In the genomic region with DNA sequence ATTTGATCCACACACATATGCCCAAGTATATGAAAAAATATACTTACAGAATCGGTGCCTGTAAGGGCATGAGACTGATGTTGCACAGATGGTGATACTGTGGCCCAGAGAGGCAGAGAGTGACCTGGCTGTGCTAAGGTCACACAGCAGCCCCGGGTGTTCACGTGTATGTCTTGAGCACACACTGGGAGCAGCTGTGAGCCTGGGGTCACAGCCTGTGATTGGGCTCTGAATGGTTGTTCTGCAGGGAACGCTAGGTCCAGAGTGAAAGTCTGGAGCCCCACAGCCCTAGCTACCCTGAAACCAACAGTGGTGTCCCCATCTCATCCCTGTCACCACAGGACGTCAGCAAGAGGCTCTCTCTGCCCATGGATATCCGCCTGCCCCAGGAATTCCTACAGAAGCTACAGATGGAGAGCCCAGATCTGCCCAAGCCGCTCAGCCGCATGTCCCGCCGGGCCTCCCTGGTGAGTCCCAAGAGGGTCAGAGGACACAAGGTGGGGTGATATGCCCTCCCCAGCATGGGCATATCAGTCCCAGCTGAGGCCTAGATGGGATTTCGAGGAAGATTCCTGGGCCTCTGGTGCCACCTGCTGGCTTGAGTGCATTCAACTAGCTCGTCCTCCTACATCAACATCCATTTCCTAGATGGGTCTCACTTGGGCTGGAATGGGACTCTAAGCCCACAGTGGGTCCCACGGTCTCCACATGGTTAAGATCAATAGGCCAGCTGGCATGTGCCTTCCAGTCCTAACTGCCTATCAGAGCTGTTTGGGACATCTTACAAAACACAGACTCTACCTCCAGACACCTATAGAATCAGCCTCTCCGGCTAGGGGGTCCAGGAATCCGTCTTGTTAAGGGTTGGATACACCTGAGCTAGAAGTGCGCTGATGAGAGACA, we compare ENCODE assay signal across 8 cellular contexts. TPM values are rescaled to one million over a fixed set of nuclear protein-coding genes. Genes with fewer than 3 reads are reported as not detected.
A peak's percentile ranks its signal among the peaks of the same experiment; 100 is the strongest.
DNase-seq lines count a peak whose midpoint lies in the region; ATAC-seq, FAIRE-seq and TF ChIP-seq lines count a peak whose summit lies in the region.

No MANE protein-coding gene starts in this region.

- H3K27ac ChIP-seq in PC-3 (ENCODE audit: low read length) (no peak overlapping the region), esophagus muscularis mucosa (replicated peaks in 1 of 4) (no peak overlapping the region)

- no peak overlapping the region for H3K9ac ChIP-seq in PC-3 (ENCODE audit: low read length)

- BruUV-seq in PC-3 (replicated peaks; lab: Mats Ljungman, UMichigan), result no TSS peak

- H3K9me2 ChIP-seq in PC-3 (replicated peaks; ENCODE audit: low read length), result no peaks in the 10 kb centered on the region

- WGBS in esophagus muscularis mucosa, result 42% methylated on average over 10 of the region's 16 CpGs

- H3K36me3 ChIP-seq in PC-3 (ENCODE audit: low read depth, low read length), result no peaks in the 10 kb centered on the region
- H3K36me3 ChIP-seq in esophagus muscularis mucosa, result peaks cover 0 to 32% (median 7%) of the 10 kb centered on the region in 4 donors

- no peak overlapping the region for H3K4me2 ChIP-seq in PC-3 (ENCODE audit: low read length)

- H3K4me3 Mint-ChIP-seq in natural killer cell treated with Interleukin-12 subunit alpha and Interleukin-12 subunit beta and Interleukin-15 and Interleukin-18, amount 100 ng/mL, for 72 hours, result no peak overlapping the region

- H3K27ac Mint-ChIP-seq in natural killer cell treated with Interleukin-12 subunit alpha and Interleukin-12 subunit beta and Interleukin-15 and Interleukin-18, amount 100 ng/mL, for 72 hours, result no peak overlapping the region

- DNase-seq in D721Med (ENCODE audit: insufficient read length, low spot score) (peak; percentile 98), PC-3 (peak; percentile 90), activated T-cell treated with anti-CD3 and anti-CD28 coated beads for 48 hours (ENCODE audit: low read depth) (peak; percentile 58), esophagus muscularis mucosa (ENCODE audit: extremely low spot score) (no peak)
- peak; percentile 47 for DNase-seq in Jurkat, Clone E6-1 (ENCODE audit: low read depth, low spot score)
- peak; percentile 65 for DNase-seq in natural killer cell treated with Interleukin-12 subunit alpha and Interleukin-12 subunit beta and Interleukin-15 and Interleukin-18, amount 100 ng/mL, for 72 hours (ENCODE audit: low spot score)
- peak; percentile 62 for DNase-seq in stimulated activated naive CD4-positive, alpha-beta T cell treated with Interleukin-2 at 50 U/mL for 16 hours (lab: John Stamatoyannopoulos, UW)

- no peaks in the 10 kb centered on the region for H3K4me1 Mint-ChIP-seq in natural killer cell treated with Interleukin-12 subunit alpha and Interleukin-12 subunit beta and Interleukin-15 and Interleukin-18, amount 100 ng/mL, for 72 hours (ENCODE audit: low read depth in 2 of 2)

- TF ChIP-seq EP300 in esophagus muscularis mucosa (IDR thresholded peaks at IDR 0.05), result no peak

- POLR2A ChIA-PET in PC-3 (lab: Charles Lee; ENCODE audit: unreplicated experiment), result interaction anchor here (0.6 kb wide), 1 partner anchor 22 kb away, joined by 3 read pairs; no protein-coding TSS in a partner anchor

- peak; percentile 90 for FAIRE-seq in D721Med (lab: Jason Lieb, UNC)

- no peak overlapping the region for H2AFZ ChIP-seq in PC-3 (ENCODE audit: low read length)

- H3F3A ChIP-seq in PC-3 (ENCODE audit: low read length, unreplicated experiment), result no peaks in the 10 kb centered on the region

- no peaks in the 10 kb centered on the region for H3K79me2 ChIP-seq in PC-3 (ENCODE audit: low read length)

- no peak for TF ChIP-seq POLR2A in esophagus muscularis mucosa (IDR thresholded peaks at IDR 0.05; ENCODE audit: low read depth)

- no peaks in the 10 kb centered on the region for H3K27me3 ChIP-seq in PC-3 (ENCODE audit: low read length)
- H3K27me3 ChIP-seq in esophagus muscularis mucosa, result peaks cover 0 to 16% (median 0%) of the 10 kb centered on the region in 4 donors

- no peaks in the 10 kb centered on the region for H3K36me3 Mint-ChIP-seq in natural killer cell treated with Interleukin-12 subunit alpha and Interleukin-12 subunit beta and Interleukin-15 and Interleukin-18, amount 100 ng/mL, for 72 hours

- intact Hi-C loops in PC-3 (cut with micrococcal nuclease) (loop anchor here (1.0 kb wide), 5 partner anchors 36 to 189 kb away; no protein-coding TSS in a partner anchor), esophagus muscularis mucosa (cut with DNase I) (loop anchor here (2.0 to 5.0 kb wide), 4 partner anchors 31 to 172 kb away; no protein-coding TSS in a partner anchor)

- no peaks in the 10 kb centered on the region for H4K20me1 ChIP-seq in PC-3 (ENCODE audit: low read length)

- no peaks in the 10 kb centered on the region for H3K9me3 ChIP-seq in PC-3 (ENCODE audit: low read length)
- no peaks in the 10 kb centered on the region for H3K9me3 ChIP-seq in esophagus muscularis mucosa

- ATAC-seq in PC-3, result peak; percentile 62
- ATAC-seq in natural killer cell treated with Interleukin-12 subunit alpha and Interleukin-12 subunit beta and Interleukin-15 and Interleukin-18, amount 100 ng/mL, for 72 hours, result peak; percentile 48 to 60
- ATAC-seq in GM18517 (IDR thresholded peaks at IDR 0.05; ENCODE audit: unreplicated experiment), result no peak

- peak; percentile 97 for TF ChIP-seq CTCF in D721Med (IDR thresholded peaks at IDR 0.05; ENCODE audit: insufficient read depth, missing control alignments)
- peak; percentile 97 for TF ChIP-seq CTCF in PC-3 (conservative IDR thresholded peaks at IDR 0.05; ENCODE audit: low read depth, low read length)
- peak; percentile 69 to 79 (median 73) for TF ChIP-seq CTCF in esophagus muscularis mucosa (IDR thresholded peaks at IDR 0.05)

- peaks cover 6% of the 10 kb centered on the region; the same call in 1 of the 2 replicates for H3K4me1 ChIP-seq in PC-3 (ENCODE audit: insufficient read depth, low read length)
- H3K4me1 ChIP-seq in esophagus muscularis mucosa, result peaks cover 16 to 43% (median 23%) of the 10 kb centered on the region in 4 donors

- no peaks in the 10 kb centered on the region for H3K27me3 Mint-ChIP-seq in natural killer cell treated with Interleukin-12 subunit alpha and Interleukin-12 subunit beta and Interleukin-15 and Interleukin-18, amount 100 ng/mL, for 72 hours

- no peaks in the 10 kb centered on the region for H3K9me3 Mint-ChIP-seq in natural killer cell treated with Interleukin-12 subunit alpha and Interleukin-12 subunit beta and Interleukin-15 and Interleukin-18, amount 100 ng/mL, for 72 hours

- CTCF ChIA-PET in PC-3 (lab: Charles Lee), result interaction anchor here (0.6 to 3.0 kb wide), 19 partner anchors 12 to 251 kb away, joined by 3 to 38 read pairs (median 5); partner anchors contain the start of gene SLC45A3

- no peak overlapping the region for H3K4me3 ChIP-seq in Jurkat, Clone E6-1 (ENCODE audit: low read length)
- H3K4me3 ChIP-seq in PC-3 (ENCODE audit: low read length) (no peak overlapping the region), esophagus muscularis mucosa (no peak overlapping the region)

RNA-seq across cellular contexts. Expression of gene CDK18, which starts 19.7 kb away (rescaled TPM):
- polyA plus RNA-seq in Jurkat, Clone E6-1 (2012; ENCODE audit: insufficient read depth, insufficient read length), result 21.9 TPM
- total RNA-seq in PC-3 (2014; rRNA removed), result 13.2 and 16.4 TPM in 2 replicates
- total RNA-seq in esophagus muscularis mucosa, result 10 to 100 TPM in 2 of 4 donors, 1 to 10 TPM in 2; 4.8 to 12.9 (median 9.9) TPM
- under 1 TPM; 0.28 to 0.71 TPM for total RNA-seq in natural killer cell treated with Interleukin-12 subunit alpha and Interleukin-12 subunit beta and Interleukin-15 and Interleukin-18, amount 100 ng/mL, for 72 hours
